1 cellular context compared by ENCODE assay signal in the genomic region with DNA sequence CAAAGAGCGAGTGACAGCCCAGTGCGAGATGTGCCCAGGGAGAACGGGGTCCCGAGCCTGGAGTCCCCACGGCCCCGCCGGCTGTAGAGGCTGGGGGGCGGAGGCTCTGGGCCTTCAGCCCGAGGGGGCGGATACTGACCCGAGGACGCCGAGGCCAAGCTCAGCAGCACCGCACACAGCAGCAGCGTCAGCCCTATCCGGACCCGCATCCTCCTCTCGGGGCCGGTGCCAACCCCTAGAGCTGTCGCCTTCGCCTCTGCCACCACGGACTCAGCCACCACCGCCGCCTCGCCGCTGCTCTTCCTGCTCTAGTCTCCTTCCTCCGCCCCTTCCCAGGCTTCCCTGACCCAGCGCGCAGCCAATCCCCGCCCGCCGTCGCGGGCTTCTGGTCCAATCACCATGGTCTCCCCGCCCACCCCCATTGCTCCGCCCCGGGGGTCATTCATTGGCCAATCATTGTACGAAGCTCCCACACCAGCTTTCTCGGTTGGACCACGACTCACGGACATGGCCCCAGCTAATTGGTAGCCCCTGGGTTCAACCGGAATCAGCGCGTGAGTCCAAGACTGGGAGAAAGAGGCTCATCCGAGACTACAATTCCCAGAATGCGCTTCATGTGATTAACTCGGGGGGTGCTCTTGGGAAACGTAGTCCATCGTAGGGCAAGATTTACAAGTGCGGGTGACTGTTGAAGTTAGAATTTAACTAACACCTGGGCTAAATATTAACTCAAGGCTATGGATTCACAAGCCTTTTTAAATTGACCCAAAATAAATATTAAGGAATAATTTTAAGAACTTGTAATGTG.
TF ChIP-seq lines count a peak whose summit lies in the region.

A gene (minus strand): TSS at position 318 of the 808 bp plus-strand sequence. CDS start 109 bp downstream, at position 209.

TF ChIP-seq in K562, 482 proteins besides CTCF, POLR2A, EP300 and RAD21 (continued from another document and continues in another):
- TF ChIP-seq, protein P1, sequence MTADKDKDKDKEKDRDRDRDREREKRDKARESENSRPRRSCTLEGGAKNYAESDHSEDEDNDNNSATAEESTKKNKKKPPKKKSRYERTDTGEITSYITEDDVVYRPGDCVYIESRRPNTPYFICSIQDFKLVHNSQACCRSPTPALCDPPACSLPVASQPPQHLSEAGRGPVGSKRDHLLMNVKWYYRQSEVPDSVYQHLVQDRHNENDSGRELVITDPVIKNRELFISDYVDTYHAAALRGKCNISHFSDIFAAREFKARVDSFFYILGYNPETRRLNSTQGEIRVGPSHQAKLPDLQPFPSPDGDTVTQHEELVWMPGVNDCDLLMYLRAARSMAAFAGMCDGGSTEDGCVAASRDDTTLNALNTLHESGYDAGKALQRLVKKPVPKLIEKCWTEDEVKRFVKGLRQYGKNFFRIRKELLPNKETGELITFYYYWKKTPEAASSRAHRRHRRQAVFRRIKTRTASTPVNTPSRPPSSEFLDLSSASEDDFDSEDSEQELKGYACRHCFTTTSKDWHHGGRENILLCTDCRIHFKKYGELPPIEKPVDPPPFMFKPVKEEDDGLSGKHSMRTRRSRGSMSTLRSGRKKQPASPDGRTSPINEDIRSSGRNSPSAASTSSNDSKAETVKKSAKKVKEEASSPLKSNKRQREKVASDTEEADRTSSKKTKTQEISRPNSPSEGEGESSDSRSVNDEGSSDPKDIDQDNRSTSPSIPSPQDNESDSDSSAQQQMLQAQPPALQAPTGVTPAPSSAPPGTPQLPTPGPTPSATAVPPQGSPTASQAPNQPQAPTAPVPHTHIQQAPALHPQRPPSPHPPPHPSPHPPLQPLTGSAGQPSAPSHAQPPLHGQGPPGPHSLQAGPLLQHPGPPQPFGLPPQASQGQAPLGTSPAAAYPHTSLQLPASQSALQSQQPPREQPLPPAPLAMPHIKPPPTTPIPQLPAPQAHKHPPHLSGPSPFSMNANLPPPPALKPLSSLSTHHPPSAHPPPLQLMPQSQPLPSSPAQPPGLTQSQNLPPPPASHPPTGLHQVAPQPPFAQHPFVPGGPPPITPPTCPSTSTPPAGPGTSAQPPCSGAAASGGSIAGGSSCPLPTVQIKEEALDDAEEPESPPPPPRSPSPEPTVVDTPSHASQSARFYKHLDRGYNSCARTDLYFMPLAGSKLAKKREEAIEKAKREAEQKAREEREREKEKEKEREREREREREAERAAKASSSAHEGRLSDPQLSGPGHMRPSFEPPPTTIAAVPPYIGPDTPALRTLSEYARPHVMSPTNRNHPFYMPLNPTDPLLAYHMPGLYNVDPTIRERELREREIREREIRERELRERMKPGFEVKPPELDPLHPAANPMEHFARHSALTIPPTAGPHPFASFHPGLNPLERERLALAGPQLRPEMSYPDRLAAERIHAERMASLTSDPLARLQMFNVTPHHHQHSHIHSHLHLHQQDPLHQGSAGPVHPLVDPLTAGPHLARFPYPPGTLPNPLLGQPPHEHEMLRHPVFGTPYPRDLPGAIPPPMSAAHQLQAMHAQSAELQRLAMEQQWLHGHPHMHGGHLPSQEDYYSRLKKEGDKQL (CRISPR knock-in tag; IDR thresholded peaks at IDR 0.05; ENCODE audit: borderline replicate concordance), result no peak
- peak; percentile 41; the same call in 1 of the 2 replicates for TF ChIP-seq BACH1 (tag; IDR thresholded peaks at IDR 0.05)
- no peak for TF ChIP-seq DACH1 (IDR thresholded peaks at IDR 0.05; ENCODE audit: partially characterized antibody)
- TF ChIP-seq ZNF316 (IDR thresholded peaks at IDR 0.05), result no peak
- peak; percentile 51 for TF ChIP-seq L3MBTL2 (IDR thresholded peaks at IDR 0.05)
- TF ChIP-seq MED1 (CRISPR knock-in tag; IDR thresholded peaks at IDR 0.05; ENCODE audit: borderline replicate concordance), result no peak
- TF ChIP-seq, protein P2, sequence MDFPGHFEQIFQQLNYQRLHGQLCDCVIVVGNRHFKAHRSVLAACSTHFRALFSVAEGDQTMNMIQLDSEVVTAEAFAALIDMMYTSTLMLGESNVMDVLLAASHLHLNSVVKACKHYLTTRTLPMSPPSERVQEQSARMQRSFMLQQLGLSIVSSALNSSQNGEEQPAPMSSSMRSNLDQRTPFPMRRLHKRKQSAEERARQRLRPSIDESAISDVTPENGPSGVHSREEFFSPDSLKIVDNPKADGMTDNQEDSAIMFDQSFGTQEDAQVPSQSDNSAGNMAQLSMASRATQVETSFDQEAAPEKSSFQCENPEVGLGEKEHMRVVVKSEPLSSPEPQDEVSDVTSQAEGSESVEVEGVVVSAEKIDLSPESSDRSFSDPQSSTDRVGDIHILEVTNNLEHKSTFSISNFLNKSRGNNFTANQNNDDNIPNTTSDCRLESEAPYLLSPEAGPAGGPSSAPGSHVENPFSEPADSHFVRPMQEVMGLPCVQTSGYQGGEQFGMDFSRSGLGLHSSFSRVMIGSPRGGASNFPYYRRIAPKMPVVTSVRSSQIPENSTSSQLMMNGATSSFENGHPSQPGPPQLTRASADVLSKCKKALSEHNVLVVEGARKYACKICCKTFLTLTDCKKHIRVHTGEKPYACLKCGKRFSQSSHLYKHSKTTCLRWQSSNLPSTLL (IDR thresholded peaks at IDR 0.05), result no peak
- TF ChIP-seq, protein P3, sequence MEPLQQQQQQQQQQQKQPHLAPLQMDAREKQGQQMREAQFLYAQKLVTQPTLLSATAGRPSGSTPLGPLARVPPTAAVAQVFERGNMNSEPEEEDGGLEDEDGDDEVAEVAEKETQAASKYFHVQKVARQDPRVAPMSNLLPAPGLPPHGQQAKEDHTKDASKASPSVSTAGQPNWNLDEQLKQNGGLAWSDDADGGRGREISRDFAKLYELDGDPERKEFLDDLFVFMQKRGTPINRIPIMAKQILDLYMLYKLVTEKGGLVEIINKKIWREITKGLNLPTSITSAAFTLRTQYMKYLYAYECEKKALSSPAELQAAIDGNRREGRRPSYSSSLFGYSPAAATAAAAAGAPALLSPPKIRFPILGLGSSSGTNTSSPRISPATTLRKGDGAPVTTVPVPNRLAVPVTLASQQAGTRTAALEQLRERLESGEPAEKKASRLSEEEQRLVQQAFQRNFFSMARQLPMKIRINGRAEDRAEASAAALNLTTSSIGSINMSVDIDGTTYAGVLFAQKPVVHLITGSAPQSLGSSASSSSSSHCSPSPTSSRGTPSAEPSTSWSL (CRISPR knock-in tag; IDR thresholded peaks at IDR 0.05; ENCODE audit: borderline replicate concordance), result no peak
- no peak for TF ChIP-seq SMARCA4 (IDR thresholded peaks at IDR 0.05)
- peak; percentile 56; the same call in 1 of the 2 replicates for TF ChIP-seq BHLHE40 (IDR thresholded peaks at IDR 0.05; ENCODE audit: low read length)
- peak; percentile 90 for TF ChIP-seq ZNF766 (CRISPR knock-in tag; conservative IDR thresholded peaks at IDR 0.05)
- no peak for TF ChIP-seq ZNF699 (CRISPR knock-in tag; IDR thresholded peaks at IDR 0.05; ENCODE audit: insufficient replicate concordance)
- TF ChIP-seq, protein P4, sequence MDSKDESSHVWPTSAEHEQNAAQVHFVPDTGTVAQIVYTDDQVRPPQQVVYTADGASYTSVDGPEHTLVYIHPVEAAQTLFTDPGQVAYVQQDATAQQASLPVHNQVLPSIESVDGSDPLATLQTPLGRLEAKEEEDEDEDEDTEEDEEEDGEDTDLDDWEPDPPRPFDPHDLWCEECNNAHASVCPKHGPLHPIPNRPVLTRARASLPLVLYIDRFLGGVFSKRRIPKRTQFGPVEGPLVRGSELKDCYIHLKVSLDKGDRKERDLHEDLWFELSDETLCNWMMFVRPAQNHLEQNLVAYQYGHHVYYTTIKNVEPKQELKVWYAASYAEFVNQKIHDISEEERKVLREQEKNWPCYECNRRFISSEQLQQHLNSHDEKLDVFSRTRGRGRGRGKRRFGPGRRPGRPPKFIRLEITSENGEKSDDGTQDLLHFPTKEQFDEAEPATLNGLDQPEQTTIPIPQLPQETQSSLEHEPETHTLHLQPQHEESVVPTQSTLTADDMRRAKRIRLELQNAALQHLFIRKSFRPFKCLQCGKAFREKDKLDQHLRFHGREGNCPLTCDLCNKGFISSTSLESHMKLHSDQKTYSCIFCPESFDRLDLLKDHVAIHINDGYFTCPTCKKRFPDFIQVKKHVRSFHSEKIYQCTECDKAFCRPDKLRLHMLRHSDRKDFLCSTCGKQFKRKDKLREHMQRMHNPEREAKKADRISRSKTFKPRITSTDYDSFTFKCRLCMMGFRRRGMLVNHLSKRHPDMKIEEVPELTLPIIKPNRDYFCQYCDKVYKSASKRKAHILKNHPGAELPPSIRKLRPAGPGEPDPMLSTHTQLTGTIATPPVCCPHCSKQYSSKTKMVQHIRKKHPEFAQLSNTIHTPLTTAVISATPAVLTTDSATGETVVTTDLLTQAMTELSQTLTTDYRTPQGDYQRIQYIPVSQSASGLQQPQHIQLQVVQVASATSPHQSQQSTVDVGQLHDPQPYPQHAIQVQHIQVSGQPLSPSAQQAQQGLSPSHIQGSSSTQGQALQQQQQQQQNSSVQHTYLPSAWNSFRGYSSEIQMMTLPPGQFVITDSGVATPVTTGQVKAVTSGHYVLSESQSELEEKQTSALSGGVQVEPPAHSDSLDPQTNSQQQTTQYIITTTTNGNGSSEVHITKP (IDR thresholded peaks at IDR 0.05; ENCODE audit: partially characterized antibody), result no peak
- no peak for TF ChIP-seq CSDE1 (IDR thresholded peaks at IDR 0.05)
- TF ChIP-seq THRAP3 (IDR thresholded peaks at IDR 0.05; ENCODE audit: borderline replicate concordance), result no peak
- peak; percentile 95 for TF ChIP-seq MBD2 (IDR thresholded peaks at IDR 0.05; ENCODE audit: borderline replicate concordance, low read depth)
- TF ChIP-seq, protein P5, sequence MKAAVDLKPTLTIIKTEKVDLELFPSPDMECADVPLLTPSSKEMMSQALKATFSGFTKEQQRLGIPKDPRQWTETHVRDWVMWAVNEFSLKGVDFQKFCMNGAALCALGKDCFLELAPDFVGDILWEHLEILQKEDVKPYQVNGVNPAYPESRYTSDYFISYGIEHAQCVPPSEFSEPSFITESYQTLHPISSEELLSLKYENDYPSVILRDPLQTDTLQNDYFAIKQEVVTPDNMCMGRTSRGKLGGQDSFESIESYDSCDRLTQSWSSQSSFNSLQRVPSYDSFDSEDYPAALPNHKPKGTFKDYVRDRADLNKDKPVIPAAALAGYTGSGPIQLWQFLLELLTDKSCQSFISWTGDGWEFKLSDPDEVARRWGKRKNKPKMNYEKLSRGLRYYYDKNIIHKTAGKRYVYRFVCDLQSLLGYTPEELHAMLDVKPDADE (conservative IDR thresholded peaks at IDR 0.05; ENCODE audit: control insufficient read depth, low read depth, low read length), result peak; percentile 55
- 0 out of 2 replicates have a peak, but pooled peaks have one; percentile 20 for TF ChIP-seq CBFB (CRISPR knock-in tag; IDR thresholded peaks at IDR 0.05)
- peak; percentile 72 to 79; a peak in 1 of 4 replicates for TF ChIP-seq SIN3A (IDR thresholded peaks at IDR 0.05; ENCODE audit: borderline replicate concordance in 2 of 2, control insufficient read depth in 1 of 2, low read depth in 2 of 2, low read length in 2 of 2)
- TF ChIP-seq ZBTB17 (CRISPR knock-in tag; IDR thresholded peaks at IDR 0.05), result no peak
- TF ChIP-seq, protein P6, sequence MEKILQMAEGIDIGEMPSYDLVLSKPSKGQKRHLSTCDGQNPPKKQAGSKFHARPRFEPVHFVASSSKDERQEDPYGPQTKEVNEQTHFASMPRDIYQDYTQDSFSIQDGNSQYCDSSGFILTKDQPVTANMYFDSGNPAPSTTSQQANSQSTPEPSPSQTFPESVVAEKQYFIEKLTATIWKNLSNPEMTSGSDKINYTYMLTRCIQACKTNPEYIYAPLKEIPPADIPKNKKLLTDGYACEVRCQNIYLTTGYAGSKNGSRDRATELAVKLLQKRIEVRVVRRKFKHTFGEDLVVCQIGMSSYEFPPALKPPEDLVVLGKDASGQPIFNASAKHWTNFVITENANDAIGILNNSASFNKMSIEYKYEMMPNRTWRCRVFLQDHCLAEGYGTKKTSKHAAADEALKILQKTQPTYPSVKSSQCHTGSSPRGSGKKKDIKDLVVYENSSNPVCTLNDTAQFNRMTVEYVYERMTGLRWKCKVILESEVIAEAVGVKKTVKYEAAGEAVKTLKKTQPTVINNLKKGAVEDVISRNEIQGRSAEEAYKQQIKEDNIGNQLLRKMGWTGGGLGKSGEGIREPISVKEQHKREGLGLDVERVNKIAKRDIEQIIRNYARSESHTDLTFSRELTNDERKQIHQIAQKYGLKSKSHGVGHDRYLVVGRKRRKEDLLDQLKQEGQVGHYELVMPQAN (IDR thresholded peaks at IDR 0.05; ENCODE audit: borderline replicate concordance), result peak; percentile 78
- no peak for TF ChIP-seq KDM2B (CRISPR knock-in tag; IDR thresholded peaks at IDR 0.05)
- TF ChIP-seq, protein P7, sequence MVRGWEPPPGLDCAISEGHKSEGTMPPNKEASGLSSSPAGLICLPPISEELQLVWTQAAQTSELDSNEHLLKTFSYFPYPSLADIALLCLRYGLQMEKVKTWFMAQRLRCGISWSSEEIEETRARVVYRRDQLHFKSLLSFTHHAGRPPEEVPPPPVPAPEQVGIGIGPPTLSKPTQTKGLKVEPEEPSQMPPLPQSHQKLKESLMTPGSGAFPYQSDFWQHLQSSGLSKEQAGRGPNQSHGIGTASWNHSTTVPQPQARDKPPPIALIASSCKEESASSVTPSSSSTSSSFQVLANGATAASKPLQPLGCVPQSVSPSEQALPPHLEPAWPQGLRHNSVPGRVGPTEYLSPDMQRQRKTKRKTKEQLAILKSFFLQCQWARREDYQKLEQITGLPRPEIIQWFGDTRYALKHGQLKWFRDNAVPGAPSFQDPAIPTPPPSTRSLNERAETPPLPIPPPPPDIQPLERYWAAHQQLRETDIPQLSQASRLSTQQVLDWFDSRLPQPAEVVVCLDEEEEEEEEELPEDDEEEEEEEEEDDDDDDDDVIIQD (CRISPR knock-in tag; IDR thresholded peaks at IDR 0.05), result no peak
- TF ChIP-seq TBL1XR1 (IDR thresholded peaks at IDR 0.05; ENCODE audit: low read length in 2 of 2), result peak in 1 of 2 experiments; percentile 73; a peak in 2 of 4 replicates
- TF ChIP-seq, protein P8, sequence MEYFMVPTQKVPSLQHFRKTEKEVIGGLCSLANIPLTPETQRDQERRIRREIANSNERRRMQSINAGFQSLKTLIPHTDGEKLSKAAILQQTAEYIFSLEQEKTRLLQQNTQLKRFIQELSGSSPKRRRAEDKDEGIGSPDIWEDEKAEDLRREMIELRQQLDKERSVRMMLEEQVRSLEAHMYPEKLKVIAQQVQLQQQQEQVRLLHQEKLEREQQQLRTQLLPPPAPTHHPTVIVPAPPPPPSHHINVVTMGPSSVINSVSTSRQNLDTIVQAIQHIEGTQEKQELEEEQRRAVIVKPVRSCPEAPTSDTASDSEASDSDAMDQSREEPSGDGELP (CRISPR knock-in tag; IDR thresholded peaks at IDR 0.05; ENCODE audit: borderline replicate concordance), result peak; percentile 39; the same call in 1 of the 2 replicates
- TF ChIP-seq PML (IDR thresholded peaks at IDR 0.05; ENCODE audit: low read length), result peak; percentile 47; the same call in 1 of the 2 replicates
- TF ChIP-seq NFIC (IDR thresholded peaks at IDR 0.05), result no peak; the same call in 1 of the 2 replicates
- TF ChIP-seq, protein P9, sequence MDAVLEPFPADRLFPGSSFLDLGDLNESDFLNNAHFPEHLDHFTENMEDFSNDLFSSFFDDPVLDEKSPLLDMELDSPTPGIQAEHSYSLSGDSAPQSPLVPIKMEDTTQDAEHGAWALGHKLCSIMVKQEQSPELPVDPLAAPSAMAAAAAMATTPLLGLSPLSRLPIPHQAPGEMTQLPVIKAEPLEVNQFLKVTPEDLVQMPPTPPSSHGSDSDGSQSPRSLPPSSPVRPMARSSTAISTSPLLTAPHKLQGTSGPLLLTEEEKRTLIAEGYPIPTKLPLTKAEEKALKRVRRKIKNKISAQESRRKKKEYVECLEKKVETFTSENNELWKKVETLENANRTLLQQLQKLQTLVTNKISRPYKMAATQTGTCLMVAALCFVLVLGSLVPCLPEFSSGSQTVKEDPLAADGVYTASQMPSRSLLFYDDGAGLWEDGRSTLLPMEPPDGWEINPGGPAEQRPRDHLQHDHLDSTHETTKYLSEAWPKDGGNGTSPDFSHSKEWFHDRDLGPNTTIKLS (IDR thresholded peaks at IDR 0.05; ENCODE audit: borderline replicate concordance, low read depth), result peak; percentile 76; the same call in 1 of the 2 replicates
